ENCODE assay signal across 1 cellular context in genomic region chr4:78656968-78657445, GRCh38.
TF ChIP-seq lines count a peak whose summit lies in the region.

No MANE protein-coding gene starts in this region.

TF ChIP-seq in K562, 482 proteins besides CTCF, POLR2A, EP300 and RAD21 (continued from another document and continues in another):
- peak; percentile 49 for TF ChIP-seq ZNF592 (IDR thresholded peaks at IDR 0.05)
- no peak for TF ChIP-seq PRDM10 (IDR thresholded peaks at IDR 0.05; ENCODE audit: partially characterized antibody)
- no peak for TF ChIP-seq TFAP4 (CRISPR knock-in tag; IDR thresholded peaks at IDR 0.05; ENCODE audit: borderline replicate concordance)
- TF ChIP-seq ZNF41 (CRISPR knock-in tag; conservative IDR thresholded peaks at IDR 0.05) = no peak
- no peak for TF ChIP-seq RFX5 (IDR thresholded peaks at IDR 0.05; ENCODE audit: low read depth, low read length)
- TF ChIP-seq TCF15 (CRISPR knock-in tag; IDR thresholded peaks at IDR 0.05) = no peak
- no peak; the same call in 1 of the 2 replicates for TF ChIP-seq FOXM1 (IDR thresholded peaks at IDR 0.05; ENCODE audit: low read depth)
- TF ChIP-seq FOXM1 (CRISPR knock-in tag; IDR thresholded peaks at IDR 0.05; ENCODE audit: low read depth) = no peak
- peak; percentile 49; the same call in 1 of the 2 replicates for TF ChIP-seq CXXC5 (CRISPR knock-in tag; IDR thresholded peaks at IDR 0.05)
- TF ChIP-seq NUFIP1 (IDR thresholded peaks at IDR 0.05; ENCODE audit: partially characterized antibody) = no peak
- no peak for TF ChIP-seq DEAF1 (CRISPR knock-in tag; IDR thresholded peaks at IDR 0.05)
- no peak for TF ChIP-seq ZHX1 (conservative IDR thresholded peaks at IDR 0.05; ENCODE audit: low read length)
- no peak for TF ChIP-seq KLF16 (IDR thresholded peaks at IDR 0.05)
- TF ChIP-seq CSDE1 (IDR thresholded peaks at IDR 0.05) = no peak
- TF ChIP-seq CHD1 (IDR thresholded peaks at IDR 0.05; ENCODE audit: low read length) = no peak
- no peak for TF ChIP-seq ZNF830 (CRISPR knock-in tag; IDR thresholded peaks at IDR 0.05)
- TF ChIP-seq KDM2B (CRISPR knock-in tag; IDR thresholded peaks at IDR 0.05) = no peak
- no peak for TF ChIP-seq ELK1 (CRISPR knock-in tag; IDR thresholded peaks at IDR 0.05)
- no peak for TF ChIP-seq FOXA3 (CRISPR knock-in tag; conservative IDR thresholded peaks at IDR 0.05 in 1 of 2, IDR thresholded peaks at IDR 0.05 in 1 of 2)
- no peak for TF ChIP-seq SNIP1 (IDR thresholded peaks at IDR 0.05; ENCODE audit: low read depth)
- peak; percentile 39; the same call in 1 of the 2 replicates for TF ChIP-seq ZNF668 (CRISPR knock-in tag; IDR thresholded peaks at IDR 0.05)
- no peak for TF ChIP-seq TAL1 (IDR thresholded peaks at IDR 0.05)
- TF ChIP-seq POLR3G (IDR thresholded peaks at IDR 0.05; ENCODE audit: extremely low read depth, insufficient read length, insufficient replicate concordance) = no peak
- no peak for TF ChIP-seq ZNF740 (CRISPR knock-in tag; IDR thresholded peaks at IDR 0.05)
- no peak for TF ChIP-seq ZNF740 (tag; IDR thresholded peaks at IDR 0.05)
- no peak for TF ChIP-seq SMAD2 (IDR thresholded peaks at IDR 0.05; ENCODE audit: low read depth, low read length)
- TF ChIP-seq BACH1 (tag; IDR thresholded peaks at IDR 0.05) = no peak
- TF ChIP-seq SMC3 (conservative IDR thresholded peaks at IDR 0.05; ENCODE audit: insufficient read depth, low read depth, low read length) = no peak
- TF ChIP-seq STAG1 (CRISPR knock-in tag; IDR thresholded peaks at IDR 0.05; ENCODE audit: borderline replicate concordance) = no peak
- TF ChIP-seq TRIM25 (IDR thresholded peaks at IDR 0.05; ENCODE audit: borderline replicate concordance) = 0 out of 2 replicates have a peak, but pooled peaks have one; percentile 62
- no peak for TF ChIP-seq ATF4 (CRISPR knock-in tag; IDR thresholded peaks at IDR 0.05)
- no peak for TF ChIP-seq AFF4 (CRISPR knock-in tag; IDR thresholded peaks at IDR 0.05)
- TF ChIP-seq MAZ (CRISPR knock-in tag; conservative IDR thresholded peaks at IDR 0.05 in 1 of 2, IDR thresholded peaks at IDR 0.05 in 1 of 2) = peak in 1 of 2 experiments; percentile 47; a peak in 1 of 4 replicates
- TF ChIP-seq NRF1 (conservative IDR thresholded peaks at IDR 0.05 in 1 of 2, IDR thresholded peaks at IDR 0.05 in 1 of 2) = no peak
- no peak for TF ChIP-seq FOXA1 (IDR thresholded peaks at IDR 0.05; ENCODE audit: borderline replicate concordance)
- TF ChIP-seq FOXJ2 (tag; IDR thresholded peaks at IDR 0.05) = no peak
